Comparison of ENCODE assay signal across 11 cellular contexts in the genomic region with DNA sequence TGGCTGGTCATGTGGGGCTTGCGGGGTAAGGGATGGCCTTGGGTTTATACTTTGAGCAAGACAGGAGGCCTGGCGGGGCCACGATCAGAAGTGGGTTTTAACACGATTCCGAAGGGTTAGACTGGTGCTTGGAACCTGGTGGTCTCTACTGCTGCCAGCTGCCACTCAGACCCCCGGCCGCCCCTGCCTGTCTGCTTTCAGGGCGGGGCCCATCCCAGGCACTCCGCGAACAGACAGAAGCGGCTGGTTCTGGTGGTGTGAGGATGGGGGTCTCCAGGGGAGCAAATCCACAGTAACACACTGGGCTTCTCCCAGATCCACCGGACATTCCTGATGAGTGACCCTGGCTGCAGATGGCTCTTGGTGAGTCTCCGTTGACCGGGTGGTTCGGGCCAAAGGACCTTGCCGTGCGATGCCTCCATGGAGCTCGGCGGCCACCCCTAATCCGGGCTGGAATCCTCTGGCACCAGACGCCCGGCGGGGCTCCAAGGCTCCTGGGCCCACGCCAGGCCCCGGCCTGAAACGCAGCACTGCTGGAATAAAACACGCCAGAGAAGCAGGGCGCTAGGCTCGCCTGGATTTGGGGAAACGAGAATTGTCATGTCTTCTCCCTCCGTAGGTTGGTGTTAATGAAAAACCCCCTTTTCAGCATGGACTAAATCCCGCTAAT. TPM values are rescaled to one million over a fixed set of nuclear protein-coding genes. Genes with fewer than 3 reads are reported as not detected.
DNase-seq lines count a peak whose midpoint lies in the region; ATAC-seq, FAIRE-seq and TF ChIP-seq lines count a peak whose summit lies in the region.
"Had no signal": no experiment of that assay in that cellular context is flagged by ENCODE, and none has a peak within 500 bp of the region (broad histone marks: within the 10 kb centered on the region; RNA-seq: fewer than 3 reads in every experiment).

No MANE protein-coding gene starts in this region.

- peaks cover 21% of the 10 kb centered on the region for H3K36me3 Mint-ChIP-seq in central memory CD8-positive, alpha-beta T cell (ENCODE audit: insufficient read depth)
- H3K36me3 Mint-ChIP-seq in neural progenitor cell, result peaks cover 3% of the 10 kb centered on the region

- peak overlapping the region; percentile 23 for H3K4me3 Mint-ChIP-seq in central memory CD8-positive, alpha-beta T cell
- peak overlapping the region; percentile 70 for H3K4me3 Mint-ChIP-seq in neural progenitor cell

- H3F3A ChIP-seq in neural progenitor cell (ENCODE audit: low read depth), result peaks cover 30% of the 10 kb centered on the region

- peaks cover 23% of the 10 kb centered on the region for H3K79me2 ChIP-seq in neural progenitor cell (ENCODE audit: low read depth)

- H3K27me3 Mint-ChIP-seq in central memory CD8-positive, alpha-beta T cell, result no peaks in the 10 kb centered on the region
- H3K27me3 Mint-ChIP-seq in neural progenitor cell (ENCODE audit: insufficient read depth, low read depth), result peaks cover 9% of the 10 kb centered on the region

- no peak overlapping the region for H2AFZ ChIP-seq in neural progenitor cell (replicated peaks)

- H3K4me3 ChIP-seq in neural progenitor cell, result no peak overlapping the region

- no peaks in the 10 kb centered on the region for H3K27me3 ChIP-seq in neural progenitor cell
- H3K27me3 ChIP-seq: BLaER1 treated with 17β-estradiol and CSF1 and Interleukin-3, amounts not matched to agents 10 nM and 100 nM had no signal

- no peak overlapping the region for H3K27ac ChIP-seq in neural progenitor cell
- H3K27ac ChIP-seq: BLaER1 treated with 17β-estradiol and CSF1 and Interleukin-3, amounts not matched to agents 10 nM and 100 nM had no signal

- H3K9me3 ChIP-seq in neural progenitor cell (ENCODE audit: low read depth), result no peaks in the 10 kb centered on the region

- H3K4me2 ChIP-seq in neural progenitor cell, result no peak overlapping the region

- no peak for ATAC-seq in central memory CD8-positive, alpha-beta T cell (replicated peaks; ENCODE audit: extremely low read depth, poor library complexity, severe bottlenecking)
- ATAC-seq in GM18498 (IDR thresholded peaks at IDR 0.05; ENCODE audit: unreplicated experiment) (no peak), HG02840 (IDR thresholded peaks at IDR 0.05; ENCODE audit: low FRiP score, unreplicated experiment) (no peak)

- peaks cover 23% of the 10 kb centered on the region for H4K20me1 ChIP-seq in neural progenitor cell (ENCODE audit: low read depth)

- H3K9me3 Mint-ChIP-seq in central memory CD8-positive, alpha-beta T cell, result no peaks in the 10 kb centered on the region
- H3K9me3 Mint-ChIP-seq in neural progenitor cell, result no peaks in the 10 kb centered on the region

- no peak for TF ChIP-seq POLR2A in H54 (IDR thresholded peaks at IDR 0.05; ENCODE audit: low read depth, low read length)

- no peak overlapping the region for H3K27ac Mint-ChIP-seq in central memory CD8-positive, alpha-beta T cell (ENCODE audit: low read depth)
- H3K27ac Mint-ChIP-seq in neural progenitor cell, result no peak overlapping the region

- no peak overlapping the region for H3K9ac ChIP-seq in neural progenitor cell
- H3K9ac ChIP-seq: BLaER1 treated with 17β-estradiol and CSF1 and Interleukin-3, amounts not matched to agents 10 nM and 100 nM had no signal

- no peak for TF ChIP-seq CTCF in neural progenitor cell (IDR thresholded peaks at IDR 0.05)

- H3K4me1 ChIP-seq in neural progenitor cell, result peaks cover 13% of the 10 kb centered on the region

- DNase-seq in H54 (ENCODE audit: insufficient read length, low spot score) (peak; percentile 15), neural progenitor cell (ENCODE audit: low spot score) (no peak), HuH-7.5 (ENCODE audit: low spot score) (no peak)
- no peak for DNase-seq in central memory CD8-positive, alpha-beta T cell (ENCODE audit: low spot score in 2 of 2)
- DNase-seq: NCI-H2029 had no signal

- no peaks in the 10 kb centered on the region for H3K36me3 ChIP-seq in neural progenitor cell

- H3K4me1 Mint-ChIP-seq in central memory CD8-positive, alpha-beta T cell, result peaks cover 19% of the 10 kb centered on the region
- peaks cover 25% of the 10 kb centered on the region for H3K4me1 Mint-ChIP-seq in neural progenitor cell

- no peak for FAIRE-seq in H54 (lab: Jason Lieb, UNC)

RNA-seq across cellular contexts. Expression of gene PTBP1, which starts 2.1 kb away (rescaled TPM):
- total RNA-seq in neural progenitor cell (ENCODE audit: low replicate concordance), result 237 and 543 TPM in 2 replicates

RNA-seq across cellular contexts. Expression of gene PLPPR3, which starts 26.6 kb away (rescaled TPM):
- 15.6 and 91.6 TPM in 2 replicates for total RNA-seq in neural progenitor cell (ENCODE audit: low replicate concordance)
- total RNA-seq: posterior vena cava; T-helper 2 cell treated with Interferon-gamma antibody and Interleukin-4, amounts not matched to agents 100 ng/mL and 5 ng/mL, for 36 hours had no signal

RNA-seq across cellular contexts. Expression of gene AZU1, which starts 32.5 kb away (rescaled TPM):
- total RNA-seq in neural progenitor cell (ENCODE audit: low replicate concordance), result 1.0 and 2.0 TPM in 2 replicates
- total RNA-seq: kidney epithelial cell; T-helper 2 cell treated with Interferon-gamma antibody and Interleukin-4, amounts not matched to agents 100 ng/mL and 5 ng/mL, for 36 hours had no signal

RNA-seq across cellular contexts. Expression of gene MISP, which starts 44.2 kb away (rescaled TPM):
- not detected in 2 replicates for total RNA-seq in neural progenitor cell (ENCODE audit: low replicate concordance)
- total RNA-seq: T-helper 2 cell treated with Interferon-gamma antibody and Interleukin-4, amounts not matched to agents 100 ng/mL and 5 ng/mL, for 36 hours had no signal

RNA-seq across cellular contexts. Expression of gene PRTN3, which starts 45.7 kb away (rescaled TPM):
- 0.28 TPM in 1 of 2 replicates, not detected in the other for total RNA-seq in neural progenitor cell (ENCODE audit: low replicate concordance)
- total RNA-seq: kidney epithelial cell; T-helper 2 cell treated with Interferon-gamma antibody and Interleukin-4, amounts not matched to agents 100 ng/mL and 5 ng/mL, for 36 hours had no signal
